Comparison of ENCODE assay signal across 3 cellular contexts in the genomic region with DNA sequence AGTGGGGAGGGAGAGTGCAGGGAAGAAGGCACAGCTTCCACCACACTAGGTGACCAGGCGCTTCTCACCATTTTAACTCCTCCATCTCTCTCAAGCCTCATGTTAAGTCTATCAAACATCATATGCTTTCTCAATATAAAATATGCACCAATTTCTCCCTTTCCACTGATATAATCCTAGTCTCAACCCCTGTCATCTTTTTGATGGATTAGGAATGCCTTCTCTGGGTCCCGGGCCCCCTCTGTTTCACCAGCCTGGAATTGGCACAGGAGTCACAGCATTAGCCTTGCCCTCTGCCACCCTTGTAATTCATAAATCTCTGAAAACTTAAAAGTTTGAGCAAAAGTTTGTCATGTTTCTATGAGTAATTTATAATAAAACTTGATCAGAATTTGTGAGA.
TF ChIP-seq lines count a peak whose summit lies in the region.

Gene ZSCAN4, plus strand, starts transcription at position 301 of the 400 bp plus-strand sequence. CDS start 7,211 bp downstream, outside the sequence.

TF ChIP-seq in liver, 16 proteins besides CTCF, POLR2A, EP300 and RAD21:
- TF ChIP-seq, protein P1, sequence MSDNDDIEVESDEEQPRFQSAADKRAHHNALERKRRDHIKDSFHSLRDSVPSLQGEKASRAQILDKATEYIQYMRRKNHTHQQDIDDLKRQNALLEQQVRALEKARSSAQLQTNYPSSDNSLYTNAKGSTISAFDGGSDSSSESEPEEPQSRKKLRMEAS (IDR thresholded peaks at IDR 0.05): no peak
- no peak for TF ChIP-seq RXRA (IDR thresholded peaks at IDR 0.05)
- no peak for TF ChIP-seq GABPA (IDR thresholded peaks at IDR 0.05 in 1 of 2, conservative IDR thresholded peaks at IDR 0.05 in 1 of 2)
- TF ChIP-seq NR2F2 (IDR thresholded peaks at IDR 0.05): no peak

TF ChIP-seq in HepG2, 621 proteins besides CTCF, POLR2A, EP300 and RAD21:
- TF ChIP-seq TRIM24 (CRISPR knock-in tag; IDR thresholded peaks at IDR 0.05) (no peak), ZNF782 (CRISPR knock-in tag; IDR thresholded peaks at IDR 0.05; ENCODE audit: borderline replicate concordance) (no peak), ADNP (CRISPR knock-in tag; IDR thresholded peaks at IDR 0.05) (no peak), CEBPZ (IDR thresholded peaks at IDR 0.05; ENCODE audit: low read length) (no peak), ZNF672 (CRISPR knock-in tag; IDR thresholded peaks at IDR 0.05) (no peak), NFKBIZ (CRISPR knock-in tag; IDR thresholded peaks at IDR 0.05) (no peak), RBM22 (optimal IDR thresholded peaks at IDR 0.05; ENCODE audit: low read length) (no peak), FOSL1 (CRISPR knock-in tag; IDR thresholded peaks at IDR 0.05; ENCODE audit: borderline replicate concordance) (no peak), MYC (CRISPR knock-in tag; IDR thresholded peaks at IDR 0.05; ENCODE audit: borderline replicate concordance) (no peak), MED13 (CRISPR knock-in tag; IDR thresholded peaks at IDR 0.05) (no peak), ZMAT3 (CRISPR knock-in tag; conservative IDR thresholded peaks at IDR 0.05) (no peak), BHLHE40 (IDR thresholded peaks at IDR 0.05; ENCODE audit: low read length) (no peak), ZBTB38 (CRISPR knock-in tag; IDR thresholded peaks at IDR 0.05) (no peak)
- TF ChIP-seq, protein P2, sequence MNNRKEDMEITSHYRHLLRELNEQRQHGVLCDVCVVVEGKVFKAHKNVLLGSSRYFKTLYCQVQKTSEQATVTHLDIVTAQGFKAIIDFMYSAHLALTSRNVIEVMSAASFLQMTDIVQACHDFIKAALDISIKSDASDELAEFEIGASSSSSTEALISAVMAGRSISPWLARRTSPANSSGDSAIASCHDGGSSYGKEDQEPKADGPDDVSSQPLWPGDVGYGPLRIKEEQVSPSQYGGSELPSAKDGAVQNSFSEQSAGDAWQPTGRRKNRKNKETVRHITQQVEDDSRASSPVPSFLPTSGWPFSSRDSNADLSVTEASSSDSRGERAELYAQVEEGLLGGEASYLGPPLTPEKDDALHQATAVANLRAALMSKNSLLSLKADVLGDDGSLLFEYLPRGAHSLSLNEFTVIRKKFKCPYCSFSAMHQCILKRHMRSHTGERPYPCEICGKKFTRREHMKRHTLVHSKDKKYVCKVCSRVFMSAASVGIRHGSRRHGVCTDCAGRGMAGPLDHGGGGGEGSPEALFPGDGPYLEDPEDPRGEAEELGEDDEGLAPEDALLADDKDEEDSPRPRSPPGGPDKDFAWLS (CRISPR knock-in tag; IDR thresholded peaks at IDR 0.05; ENCODE audit: borderline replicate concordance): no peak
- TF ChIP-seq, protein P3, sequence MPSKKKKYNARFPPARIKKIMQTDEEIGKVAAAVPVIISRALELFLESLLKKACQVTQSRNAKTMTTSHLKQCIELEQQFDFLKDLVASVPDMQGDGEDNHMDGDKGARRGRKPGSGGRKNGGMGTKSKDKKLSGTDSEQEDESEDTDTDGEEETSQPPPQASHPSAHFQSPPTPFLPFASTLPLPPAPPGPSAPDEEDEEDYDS (CRISPR knock-in tag; IDR thresholded peaks at IDR 0.05): no peak

TF ChIP-seq in IMR-90, 13 proteins besides CTCF, POLR2A, EP300 and RAD21:
- TF ChIP-seq MAFK (IDR thresholded peaks at IDR 0.05; ENCODE audit: low read depth, low read length) (no peak), MAZ (IDR thresholded peaks at IDR 0.05; ENCODE audit: borderline replicate concordance, low read depth, low read length) (no peak), SMC3 (IDR thresholded peaks at IDR 0.05; ENCODE audit: low read depth, low read length) (no peak), NFE2L2 (IDR thresholded peaks at IDR 0.05; ENCODE audit: low read depth, low read length) (no peak), FOS (IDR thresholded peaks at IDR 0.05; ENCODE audit: low read depth, low read length) (no peak)
- TF ChIP-seq, protein P4, sequence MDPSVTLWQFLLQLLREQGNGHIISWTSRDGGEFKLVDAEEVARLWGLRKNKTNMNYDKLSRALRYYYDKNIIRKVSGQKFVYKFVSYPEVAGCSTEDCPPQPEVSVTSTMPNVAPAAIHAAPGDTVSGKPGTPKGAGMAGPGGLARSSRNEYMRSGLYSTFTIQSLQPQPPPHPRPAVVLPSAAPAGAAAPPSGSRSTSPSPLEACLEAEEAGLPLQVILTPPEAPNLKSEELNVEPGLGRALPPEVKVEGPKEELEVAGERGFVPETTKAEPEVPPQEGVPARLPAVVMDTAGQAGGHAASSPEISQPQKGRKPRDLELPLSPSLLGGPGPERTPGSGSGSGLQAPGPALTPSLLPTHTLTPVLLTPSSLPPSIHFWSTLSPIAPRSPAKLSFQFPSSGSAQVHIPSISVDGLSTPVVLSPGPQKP (IDR thresholded peaks at IDR 0.05; ENCODE audit: borderline replicate concordance, low read depth, low read length): no peak
- TF ChIP-seq, protein P5, sequence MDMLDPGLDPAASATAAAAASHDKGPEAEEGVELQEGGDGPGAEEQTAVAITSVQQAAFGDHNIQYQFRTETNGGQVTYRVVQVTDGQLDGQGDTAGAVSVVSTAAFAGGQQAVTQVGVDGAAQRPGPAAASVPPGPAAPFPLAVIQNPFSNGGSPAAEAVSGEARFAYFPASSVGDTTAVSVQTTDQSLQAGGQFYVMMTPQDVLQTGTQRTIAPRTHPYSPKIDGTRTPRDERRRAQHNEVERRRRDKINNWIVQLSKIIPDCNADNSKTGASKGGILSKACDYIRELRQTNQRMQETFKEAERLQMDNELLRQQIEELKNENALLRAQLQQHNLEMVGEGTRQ (IDR thresholded peaks at IDR 0.05; ENCODE audit: low read depth, low read length): no peak
TF ChIP-seq in IMR-90: peak in this region for 0.
